Comparison of ENCODE assay signal across 23 cellular contexts in the genomic region with DNA sequence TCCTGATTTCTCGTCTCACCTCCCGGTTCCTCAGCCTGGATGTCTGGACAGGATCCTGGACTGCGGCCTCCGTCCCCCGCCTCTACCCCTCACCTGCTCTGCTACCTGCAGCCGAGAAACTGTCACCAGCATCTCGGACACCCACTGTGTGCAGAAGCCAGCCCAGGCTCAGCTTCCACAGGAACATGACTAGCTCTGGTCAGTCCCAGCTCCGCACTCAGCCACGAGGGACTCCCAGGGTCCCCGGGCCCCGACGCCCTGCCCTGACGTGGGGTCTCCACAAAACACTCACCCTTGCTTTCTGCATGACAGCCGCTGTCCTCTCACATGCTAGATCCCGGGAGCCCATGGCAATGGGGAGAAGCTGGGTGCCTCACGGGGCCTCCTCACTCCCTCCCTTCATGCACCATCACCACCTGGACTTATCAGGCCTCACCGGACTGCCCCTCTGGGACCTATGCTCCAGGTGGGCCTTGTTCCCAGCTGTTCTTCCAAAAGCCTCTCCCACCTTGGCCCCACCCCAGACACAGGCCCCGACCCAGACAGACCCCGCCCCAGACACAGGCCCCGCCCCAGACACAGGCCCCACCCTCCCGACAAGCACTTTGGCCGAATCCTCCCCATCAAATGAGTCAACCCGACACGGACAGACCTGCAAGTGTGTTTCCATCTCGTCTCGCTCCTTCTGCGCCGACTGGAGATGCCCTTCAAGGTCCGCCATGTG. TPM values are rescaled to one million over a fixed set of nuclear protein-coding genes. Genes with fewer than 3 reads are reported as not detected.
A peak's percentile ranks its signal among the peaks of the same experiment; 100 is the strongest.
DNase-seq lines count a peak whose midpoint lies in the region; ATAC-seq and TF ChIP-seq lines count a peak whose summit lies in the region.
"Had no signal": no experiment of that assay in that cellular context is flagged by ENCODE, and none has a peak within 500 bp of the region (broad histone marks: within the 10 kb centered on the region; RNA-seq: fewer than 3 reads in every experiment).

No MANE protein-coding gene starts in this region.

- no peak overlapping the region for H3K4me3 Mint-ChIP-seq in natural killer cell
- H3K4me3 Mint-ChIP-seq in natural killer cell treated with Interleukin-12 subunit alpha and Interleukin-12 subunit beta and Interleukin-15 and Interleukin-18, amount 100 ng/mL, for 72 hours: no peak overlapping the region
- no peak overlapping the region for H3K4me3 Mint-ChIP-seq in type B pancreatic cell
- H3K4me3 Mint-ChIP-seq in activated CD4-positive, alpha-beta memory T cell treated with anti-CD3 and anti-CD28 coated beads, Interleukin-2, amount 10 ng/mL, durations not matched to agents 7 days and 5 days: no peak overlapping the region
- H3K4me3 Mint-ChIP-seq in activated T-helper 17 cell treated with anti-CD3 and anti-CD28 coated beads, Interleukin-2, amount 50 U/mL, for 72 hours: no peak overlapping the region

- no peak overlapping the region for H3K14ac ChIP-seq in IMR-90 (replicated peaks; ENCODE audit: low read depth, low read length)

- H3K4ac ChIP-seq in IMR-90 (ENCODE audit: low read depth, low read length): no peak overlapping the region

- H2BK120ac ChIP-seq in IMR-90 (ENCODE audit: low read depth, low read length): no peak overlapping the region

- H3K36me3 Mint-ChIP-seq in natural killer cell: no peaks in the 10 kb centered on the region
- H3K36me3 Mint-ChIP-seq in natural killer cell treated with Interleukin-12 subunit alpha and Interleukin-12 subunit beta and Interleukin-15 and Interleukin-18, amount 100 ng/mL, for 72 hours: peaks cover 11% of the 10 kb centered on the region
- H3K36me3 Mint-ChIP-seq in type B pancreatic cell: peaks cover 37% of the 10 kb centered on the region
- peaks cover 65% of the 10 kb centered on the region for H3K36me3 Mint-ChIP-seq in activated CD4-positive, alpha-beta memory T cell treated with anti-CD3 and anti-CD28 coated beads, Interleukin-2, amount 10 ng/mL, durations not matched to agents 7 days and 5 days (ENCODE audit: low read depth)
- peaks cover 83% of the 10 kb centered on the region for H3K36me3 Mint-ChIP-seq in activated T-helper 17 cell treated with anti-CD3 and anti-CD28 coated beads, Interleukin-2, amount 50 U/mL, for 72 hours (ENCODE audit: low read depth)

- no peak for ATAC-seq in natural killer cell
- no peak for ATAC-seq in natural killer cell treated with Interleukin-12 subunit alpha and Interleukin-12 subunit beta and Interleukin-15 and Interleukin-18, amount 100 ng/mL, for 72 hours
- ATAC-seq in IMR-90 (ENCODE audit: low read depth): peak; percentile 9; the same call in 1 of the 2 replicates
- ATAC-seq in foreskin keratinocyte: peak; percentile 13
- no peak for ATAC-seq in activated T-helper 17 cell treated with anti-CD3 and anti-CD28 coated beads, Interleukin-2, amount 50 U/mL, for 72 hours (replicated peaks)

- BruUV-seq in IMR-90 (replicated peaks; lab: Mats Ljungman, UMichigan): no TSS peak

- no peak for TF ChIP-seq RAD21 in IMR-90 (IDR thresholded peaks at IDR 0.05; ENCODE audit: low read length)

- H2AK5ac ChIP-seq in IMR-90 (ENCODE audit: low read depth, low read length): no peak overlapping the region

- no peak overlapping the region for H3K18ac ChIP-seq in IMR-90 (ENCODE audit: low read depth, low read length)

- POLR2A ChIA-PET in IMR-90 (lab: Charles Lee; ENCODE audit: unreplicated experiment): no interaction called here
- POLR2A ChIA-PET in activated CD4-positive, alpha-beta memory T cell treated with anti-CD3 and anti-CD28 coated beads, Interleukin-2, amount 10 ng/mL, durations not matched to agents 7 days and 5 days (lab: Charles Lee): no interaction called here

- dilution Hi-C loops in IMR-90 (cut with HindIII; ENCODE audit: low sequenced_read_pairs, unreplicated experiment): no loop called here

- CTCF ChIA-PET in IMR-90 (lab: Yijun Ruan, JAX): no interaction called here
- CTCF ChIA-PET in activated CD4-positive, alpha-beta memory T cell treated with anti-CD3 and anti-CD28 coated beads, Interleukin-2, amount 10 ng/mL, durations not matched to agents 7 days and 5 days (lab: Charles Lee): no interaction called here

- no peak overlapping the region for H4K8ac ChIP-seq in IMR-90 (ENCODE audit: low read depth in 2 of 2, low read length in 2 of 2)

- H2BK15ac ChIP-seq in IMR-90 (ENCODE audit: low read depth, low read length): no peak overlapping the region

- DNase-seq in natural killer cell: no peak
- DNase-seq in natural killer cell treated with Interleukin-12 subunit alpha and Interleukin-12 subunit beta and Interleukin-15 and Interleukin-18, amount 100 ng/mL, for 72 hours (ENCODE audit: low spot score): no peak
- DNase-seq in IMR-90: no peak
- no peak for DNase-seq in foreskin keratinocyte
- DNase-seq in type B pancreatic cell (ENCODE audit: extremely low spot score, unreplicated experiment): no peak
- no peak for DNase-seq in activated CD4-positive, alpha-beta memory T cell treated with anti-CD3 and anti-CD28 coated beads, Interleukin-2, amount 10 ng/mL, durations not matched to agents 7 days and 5 days
- DNase-seq in SK-N-DZ (ENCODE audit: low spot score): no peak
- DNase-seq: activated CD4-positive, alpha-beta T cell treated with anti-CD3 and anti-CD28 coated beads, Interleukin-2, amount 50 U/mL, for 48 hours; AML-193; cerebellar nuclear complex; KG1; left cardiac atrium; NCI-H2107; NCI-H526; ovary; sigmoid colon; SJCRH30; stimulated activated CD4-positive, alpha-beta T cell treated with anti-CD3 and anti-CD28 coated beads, Interleukin-2, amount 100 ng/mL, for 24 hours; T1000 had no signal

- H3K23ac ChIP-seq in IMR-90 (ENCODE audit: low read depth, low read length): no peak overlapping the region

- no peaks in the 10 kb centered on the region for H3K4me1 ChIP-seq in IMR-90 (ENCODE audit: control insufficient read depth, insufficient read depth, low read length)
- H3K4me1 ChIP-seq in foreskin keratinocyte: no peaks in the 10 kb centered on the region
- H3K4me1 ChIP-seq: sigmoid colon, SJCRH30, suprapubic skin had no signal

- no peak overlapping the region for H3K4me3 ChIP-seq in IMR-90 (ENCODE audit: insufficient read depth, low read depth, low read length)
- H3K4me3 ChIP-seq: ovary, sigmoid colon, SJCRH30, suprapubic skin had no signal

- 95% methylated on average over 15 of the region's 29 CpGs; no CpG with 5 or more reads in 1 of the 2 experiments for WGBS in IMR-90 (ENCODE audit: extremely low coverage in 2 of 2, insufficient read length in 1 of 2), 2 experiments

- intact Hi-C loops in natural killer cell (cut with micrococcal nuclease) (no loop called here), IMR-90 (cut with micrococcal nuclease) (no loop called here)

- no peak overlapping the region for H3K4me2 ChIP-seq in IMR-90 (ENCODE audit: low read depth, low read length)

- TF ChIP-seq CTCF in natural killer cell (IDR thresholded peaks at IDR 0.05) (no peak), IMR-90 (conservative IDR thresholded peaks at IDR 0.05; ENCODE audit: low read depth, low read length) (no peak), foreskin keratinocyte (conservative IDR thresholded peaks at IDR 0.05) (no peak), type B pancreatic cell (conservative IDR thresholded peaks at IDR 0.05) (no peak)

- H3K9me3 ChIP-seq in IMR-90 (ENCODE audit: control insufficient read depth, insufficient read depth, low read length): no peaks in the 10 kb centered on the region
- H3K9me3 ChIP-seq: ovary, sigmoid colon, SJCRH30, suprapubic skin had no signal

- TF ChIP-seq POLR2A in IMR-90 (IDR thresholded peaks at IDR 0.05; ENCODE audit: low read depth, low read length): no peak

- no peaks in the 10 kb centered on the region for H3K27me3 Mint-ChIP-seq in natural killer cell (ENCODE audit: low read depth in 2 of 2)
- H3K27me3 Mint-ChIP-seq in natural killer cell treated with Interleukin-12 subunit alpha and Interleukin-12 subunit beta and Interleukin-15 and Interleukin-18, amount 100 ng/mL, for 72 hours: no peaks in the 10 kb centered on the region
- H3K27me3 Mint-ChIP-seq in type B pancreatic cell: no peaks in the 10 kb centered on the region
- H3K27me3 Mint-ChIP-seq in activated CD4-positive, alpha-beta memory T cell treated with anti-CD3 and anti-CD28 coated beads, Interleukin-2, amount 10 ng/mL, durations not matched to agents 7 days and 5 days: no peaks in the 10 kb centered on the region
- no peaks in the 10 kb centered on the region for H3K27me3 Mint-ChIP-seq in activated T-helper 17 cell treated with anti-CD3 and anti-CD28 coated beads, Interleukin-2, amount 50 U/mL, for 72 hours

- H4K91ac ChIP-seq in IMR-90 (ENCODE audit: insufficient read depth, low read depth, low read length): no peak overlapping the region

- no peak overlapping the region for H2AK9ac ChIP-seq in IMR-90 (replicated peaks; ENCODE audit: low read depth, low read length, poor library complexity)

- no peak overlapping the region for H4K5ac ChIP-seq in IMR-90 (ENCODE audit: low read depth, low read length)

- H3K27ac ChIP-seq in IMR-90 (ENCODE audit: insufficient read depth, low read length) (no peak overlapping the region), foreskin keratinocyte (no peak overlapping the region)
- H3K27ac ChIP-seq: HL-60, ovary, sigmoid colon, SJCRH30, suprapubic skin had no signal

- no peak overlapping the region for H3K9ac ChIP-seq in IMR-90 (ENCODE audit: low read depth, low read length)

- peaks cover 63% of the 10 kb centered on the region for H4K20me1 ChIP-seq in IMR-90 (ENCODE audit: insufficient read depth, low read length)

- no peaks in the 10 kb centered on the region for H3K9me3 Mint-ChIP-seq in natural killer cell
- H3K9me3 Mint-ChIP-seq in natural killer cell treated with Interleukin-12 subunit alpha and Interleukin-12 subunit beta and Interleukin-15 and Interleukin-18, amount 100 ng/mL, for 72 hours: no peaks in the 10 kb centered on the region
- no peaks in the 10 kb centered on the region for H3K9me3 Mint-ChIP-seq in type B pancreatic cell
- no peaks in the 10 kb centered on the region for H3K9me3 Mint-ChIP-seq in activated CD4-positive, alpha-beta memory T cell treated with anti-CD3 and anti-CD28 coated beads, Interleukin-2, amount 10 ng/mL, durations not matched to agents 7 days and 5 days
- no peaks in the 10 kb centered on the region for H3K9me3 Mint-ChIP-seq in activated T-helper 17 cell treated with anti-CD3 and anti-CD28 coated beads, Interleukin-2, amount 50 U/mL, for 72 hours
- H3K9me3 Mint-ChIP-seq: activated T-helper 2 cell treated with anti-CD3 and anti-CD28 coated beads, Interferon-gamma antibody, Interleukin-2, Interleukin-4, amounts not matched to agents 10 μg/mL and 5 μg/mL and 100 μg/mL, durations not matched to agents 14 hours and 24 hours and 36 hours had no signal

- no peak overlapping the region for H2AFZ ChIP-seq in IMR-90 (replicated peaks; ENCODE audit: low read length, poor library complexity)

- in situ Hi-C loops in IMR-90 (cut with MboI; ENCODE audit: low sequenced_read_pairs): no loop called here

- H3K4me1 Mint-ChIP-seq in natural killer cell (peaks cover 0 to 9% of the 10 kb centered on the region in 2 donors), type B pancreatic cell (ENCODE audit: unreplicated experiment) (no peaks in the 10 kb centered on the region)
- H3K4me1 Mint-ChIP-seq in natural killer cell treated with Interleukin-12 subunit alpha and Interleukin-12 subunit beta and Interleukin-15 and Interleukin-18, amount 100 ng/mL, for 72 hours (ENCODE audit: low read depth in 2 of 2): peaks cover 0 to 12% of the 10 kb centered on the region in 2 donors
- H3K4me1 Mint-ChIP-seq in activated CD4-positive, alpha-beta memory T cell treated with anti-CD3 and anti-CD28 coated beads, Interleukin-2, amount 10 ng/mL, durations not matched to agents 7 days and 5 days: no peaks in the 10 kb centered on the region
- no peaks in the 10 kb centered on the region for H3K4me1 Mint-ChIP-seq in activated T-helper 17 cell treated with anti-CD3 and anti-CD28 coated beads, Interleukin-2, amount 50 U/mL, for 72 hours

- no peak overlapping the region for H2BK20ac ChIP-seq in IMR-90 (ENCODE audit: low read depth, low read length)

- H3K27ac Mint-ChIP-seq in natural killer cell (peak overlapping the region; percentile 36 to 41), type B pancreatic cell (peak overlapping the region; percentile 48)
- H3K27ac Mint-ChIP-seq in natural killer cell treated with Interleukin-12 subunit alpha and Interleukin-12 subunit beta and Interleukin-15 and Interleukin-18, amount 100 ng/mL, for 72 hours: peak overlapping the region in 1 of 2 donors; percentile 74
- no peak overlapping the region for H3K27ac Mint-ChIP-seq in activated CD4-positive, alpha-beta memory T cell treated with anti-CD3 and anti-CD28 coated beads, Interleukin-2, amount 10 ng/mL, durations not matched to agents 7 days and 5 days
- no peak overlapping the region for H3K27ac Mint-ChIP-seq in activated T-helper 17 cell treated with anti-CD3 and anti-CD28 coated beads, Interleukin-2, amount 50 U/mL, for 72 hours
- H3K27ac Mint-ChIP-seq: activated T-helper 2 cell treated with anti-CD3 and anti-CD28 coated beads, Interferon-gamma antibody, Interleukin-2, Interleukin-4, amounts not matched to agents 10 μg/mL and 5 μg/mL and 100 μg/mL, durations not matched to agents 14 hours and 24 hours and 36 hours had no signal

- H3K27me3 ChIP-seq in IMR-90 (ENCODE audit: control insufficient read depth, insufficient read depth, low read length) (no peaks in the 10 kb centered on the region), foreskin keratinocyte (no peaks in the 10 kb centered on the region)
- H3K27me3 ChIP-seq: ovary, sigmoid colon, SJCRH30, suprapubic skin had no signal

- H3K56ac ChIP-seq in IMR-90 (ENCODE audit: extremely low read depth, insufficient read depth, low read length): no peak overlapping the region

- peaks cover 9 to 42% of the 10 kb centered on the region in 2 experiments; a peak in 3 of 4 replicates for H3K79me1 ChIP-seq in IMR-90 (ENCODE audit: low read depth in 1 of 2, low read length in 2 of 2)

- peaks cover 5% of the 10 kb centered on the region for H3K9me1 ChIP-seq in IMR-90 (ENCODE audit: insufficient read depth, low read length)

- H2BK5ac ChIP-seq in IMR-90 (ENCODE audit: low read depth, low read length, poor library complexity, severe bottlenecking): no peak overlapping the region

- H3K36me3 ChIP-seq in IMR-90 (ENCODE audit: control insufficient read depth, insufficient read depth, low read length): peaks cover 73% of the 10 kb centered on the region
- H3K36me3 ChIP-seq: ovary had no signal

RNA-seq across cellular contexts. Expression of a gene that starts 26.9 kb away (rescaled TPM):
- total RNA-seq in natural killer cell (10 to 100 TPM; 67.3 to 86.4 (median 84.6) TPM), IMR-90 (2012; rRNA removed) (63.4 and 66.4 TPM in 2 replicates), foreskin keratinocyte (80.2 and 90.6 TPM in 2 replicates), type B pancreatic cell (ENCODE audit: low replicate concordance) (65.1 and 75.9 TPM in 2 replicates)
- 100 to 1,000 TPM; 163 to 193 TPM for total RNA-seq in natural killer cell treated with Interleukin-12 subunit alpha and Interleukin-12 subunit beta and Interleukin-15 and Interleukin-18, amount 100 ng/mL, for 72 hours
- polyA plus RNA-seq in IMR-90 (2012; rRNA removed) (80.4 and 82.4 TPM in 2 replicates), foreskin keratinocyte (35.2 and 37.3 TPM in 2 replicates)
- 21.2 and 34.0 TPM in 2 replicates for polyA plus RNA-seq in IMR-90 (2012; cell fraction: cytosol; rRNA removed)
- 229 and 398 TPM in 2 replicates for polyA plus RNA-seq in IMR-90 (2012; cell fraction: nucleus; rRNA removed; ENCODE audit: low replicate concordance)
- 10 to 100 TPM; 88.6 to 89.3 TPM for total RNA-seq in activated CD4-positive, alpha-beta memory T cell treated with anti-CD3 and anti-CD28 coated beads, Interleukin-2, amount 10 ng/mL, durations not matched to agents 7 days and 5 days
- 71.3 and 81.4 TPM in 2 replicates for polyA plus RNA-seq in SK-N-DZ (2014; cell fraction: cytosol; rRNA removed)
- polyA plus RNA-seq in SK-N-DZ (2014; cell fraction: nucleus; rRNA removed): 303 and 399 TPM in 2 replicates
- total RNA-seq in activated T-helper 17 cell treated with anti-CD3 and anti-CD28 coated beads, Interleukin-2, amount 50 U/mL, for 72 hours: 100 to 1,000 TPM; 118 to 160 TPM

RNA-seq across cellular contexts. Expression of a gene that starts 40.1 kb away (rescaled TPM):
- total RNA-seq in natural killer cell (10 to 100 TPM; 39.1 to 54.3 (median 50.9) TPM), IMR-90 (2012; rRNA removed) (99.8 and 102 TPM in 2 replicates), foreskin keratinocyte (50.2 and 58.3 TPM in 2 replicates), type B pancreatic cell (ENCODE audit: low replicate concordance) (62.0 and 81.5 TPM in 2 replicates)
- total RNA-seq in natural killer cell treated with Interleukin-12 subunit alpha and Interleukin-12 subunit beta and Interleukin-15 and Interleukin-18, amount 100 ng/mL, for 72 hours: 100 to 1,000 TPM in 1 of 2 donors, 10 to 100 TPM in 1; 69.3 to 118 TPM
- polyA plus RNA-seq in IMR-90 (2012; rRNA removed) (39.6 and 41.1 TPM in 2 replicates), foreskin keratinocyte (8.2 and 9.1 TPM in 2 replicates)
- 28.7 and 29.9 TPM in 2 replicates for polyA plus RNA-seq in IMR-90 (2012; cell fraction: cytosol; rRNA removed)
- polyA plus RNA-seq in IMR-90 (2012; cell fraction: nucleus; rRNA removed; ENCODE audit: low replicate concordance): 62.0 and 68.6 TPM in 2 replicates
- 10 to 100 TPM; 46.2 to 46.5 TPM for total RNA-seq in activated CD4-positive, alpha-beta memory T cell treated with anti-CD3 and anti-CD28 coated beads, Interleukin-2, amount 10 ng/mL, durations not matched to agents 7 days and 5 days
- 21.1 and 26.2 TPM in 2 replicates for polyA plus RNA-seq in SK-N-DZ (2014; cell fraction: cytosol; rRNA removed)
- polyA plus RNA-seq in SK-N-DZ (2014; cell fraction: nucleus; rRNA removed): 25.9 and 59.6 TPM in 2 replicates
- total RNA-seq in activated T-helper 17 cell treated with anti-CD3 and anti-CD28 coated beads, Interleukin-2, amount 50 U/mL, for 72 hours: 10 to 100 TPM; 51.8 to 56.8 TPM

Comparison
In these comparisons a context has a peak if more than half of its experiments do, and no peak if none do; other contexts are left out.
1. ATAC-seq: peak in IMR-90 (single experiment) and foreskin keratinocyte (single experiment); none in natural killer cell (0 of 3), natural killer cell treated with Interleukin-12 subunit alpha and Interleukin-12 subunit beta and Interleukin-15 and Interleukin-18, amount 100 ng/mL, for 72 hours (0 of 2) and activated T-helper 17 cell treated with anti-CD3 and anti-CD28 coated beads, Interleukin-2, amount 50 U/mL, for 72 hours (single experiment).
2. H3K27ac Mint-ChIP-seq: peak in natural killer cell (2 of 2) and type B pancreatic cell (single experiment); none in activated CD4-positive, alpha-beta memory T cell treated with anti-CD3 and anti-CD28 coated beads, Interleukin-2, amount 10 ng/mL, durations not matched to agents 7 days and 5 days (single experiment) and activated T-helper 17 cell treated with anti-CD3 and anti-CD28 coated beads, Interleukin-2, amount 50 U/mL, for 72 hours (single experiment).